In the genomic region with DNA sequence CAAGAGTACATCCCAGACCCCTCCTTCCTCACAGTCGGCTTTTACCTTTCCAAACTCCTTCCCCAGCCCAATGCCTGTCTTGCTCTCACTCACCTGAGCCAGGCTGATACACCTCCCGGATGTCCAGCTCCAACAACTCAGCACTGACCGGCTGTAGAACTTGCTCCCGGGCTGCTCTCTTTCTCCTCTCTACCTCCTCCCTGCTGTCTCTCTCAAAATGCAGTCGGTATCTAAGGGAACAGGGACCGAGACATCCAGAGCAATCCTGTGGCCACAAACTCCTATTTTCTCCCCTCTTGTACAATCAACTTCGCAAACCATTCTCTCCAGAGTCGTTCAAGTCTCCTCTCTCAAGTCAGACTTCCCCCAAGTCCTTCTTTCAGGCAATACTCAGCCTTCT, we compare ENCODE assay signal across 1 cellular context.
TF ChIP-seq lines count a peak whose summit lies in the region.

No MANE protein-coding gene starts in this region.

TF ChIP-seq in HEK293T, 16 proteins besides CTCF, POLR2A, EP300 and RAD21:
- no peak for TF ChIP-seq LEF1 (IDR thresholded peaks at IDR 0.05; ENCODE audit: borderline replicate concordance)
TF ChIP-seq in HEK293T: peak in this region for 0.
